In the genomic region with DNA sequence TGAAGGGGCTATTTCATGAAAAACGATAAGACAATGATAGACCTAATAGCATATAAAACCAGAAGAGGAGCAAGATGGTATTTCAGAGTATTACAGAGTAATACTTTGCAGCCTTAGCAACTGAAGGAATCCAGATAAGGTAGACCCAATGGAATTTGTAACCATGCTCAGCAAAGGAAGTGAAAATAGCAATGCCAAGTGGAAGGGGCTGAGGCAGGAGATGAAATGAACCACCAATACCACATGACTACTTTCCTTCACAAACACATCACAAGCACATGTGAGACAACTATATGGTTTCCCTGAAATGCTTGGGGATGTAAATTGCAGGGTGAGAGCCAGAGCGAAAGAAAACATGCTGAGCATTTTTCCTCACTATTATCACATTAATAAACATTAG, we compare ENCODE assay signal across 1 cellular context.
TF ChIP-seq lines count a peak whose summit lies in the region.

No MANE protein-coding gene starts in this region.

TF ChIP-seq in K562, 482 proteins besides CTCF, POLR2A, EP300 and RAD21 (continued from another document):
- TF ChIP-seq, protein P1, sequence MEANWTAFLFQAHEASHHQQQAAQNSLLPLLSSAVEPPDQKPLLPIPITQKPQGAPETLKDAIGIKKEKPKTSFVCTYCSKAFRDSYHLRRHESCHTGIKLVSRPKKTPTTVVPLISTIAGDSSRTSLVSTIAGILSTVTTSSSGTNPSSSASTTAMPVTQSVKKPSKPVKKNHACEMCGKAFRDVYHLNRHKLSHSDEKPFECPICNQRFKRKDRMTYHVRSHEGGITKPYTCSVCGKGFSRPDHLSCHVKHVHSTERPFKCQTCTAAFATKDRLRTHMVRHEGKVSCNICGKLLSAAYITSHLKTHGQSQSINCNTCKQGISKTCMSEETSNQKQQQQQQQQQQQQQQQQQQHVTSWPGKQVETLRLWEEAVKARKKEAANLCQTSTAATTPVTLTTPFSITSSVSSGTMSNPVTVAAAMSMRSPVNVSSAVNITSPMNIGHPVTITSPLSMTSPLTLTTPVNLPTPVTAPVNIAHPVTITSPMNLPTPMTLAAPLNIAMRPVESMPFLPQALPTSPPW (CRISPR knock-in tag; IDR thresholded peaks at IDR 0.05): no peak
- TF ChIP-seq, protein P2, sequence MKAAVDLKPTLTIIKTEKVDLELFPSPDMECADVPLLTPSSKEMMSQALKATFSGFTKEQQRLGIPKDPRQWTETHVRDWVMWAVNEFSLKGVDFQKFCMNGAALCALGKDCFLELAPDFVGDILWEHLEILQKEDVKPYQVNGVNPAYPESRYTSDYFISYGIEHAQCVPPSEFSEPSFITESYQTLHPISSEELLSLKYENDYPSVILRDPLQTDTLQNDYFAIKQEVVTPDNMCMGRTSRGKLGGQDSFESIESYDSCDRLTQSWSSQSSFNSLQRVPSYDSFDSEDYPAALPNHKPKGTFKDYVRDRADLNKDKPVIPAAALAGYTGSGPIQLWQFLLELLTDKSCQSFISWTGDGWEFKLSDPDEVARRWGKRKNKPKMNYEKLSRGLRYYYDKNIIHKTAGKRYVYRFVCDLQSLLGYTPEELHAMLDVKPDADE (conservative IDR thresholded peaks at IDR 0.05; ENCODE audit: control insufficient read depth, low read depth, low read length): no peak
- TF ChIP-seq MTF1 (CRISPR knock-in tag; IDR thresholded peaks at IDR 0.05; ENCODE audit: borderline replicate concordance) (no peak), TAF1 (IDR thresholded peaks at IDR 0.05; ENCODE audit: control insufficient read depth, extremely low read depth, insufficient read depth, low read length, severe bottlenecking) (no peak), FOS (IDR thresholded peaks at IDR 0.05; ENCODE audit: extremely low read depth, insufficient read length) (no peak), ZNF140 (CRISPR knock-in tag; IDR thresholded peaks at IDR 0.05) (no peak), DIDO1 (tag; IDR thresholded peaks at IDR 0.05; ENCODE audit: low read depth) (no peak), ZNF75A (CRISPR knock-in tag; IDR thresholded peaks at IDR 0.05) (no peak)
- TF ChIP-seq, protein P3, sequence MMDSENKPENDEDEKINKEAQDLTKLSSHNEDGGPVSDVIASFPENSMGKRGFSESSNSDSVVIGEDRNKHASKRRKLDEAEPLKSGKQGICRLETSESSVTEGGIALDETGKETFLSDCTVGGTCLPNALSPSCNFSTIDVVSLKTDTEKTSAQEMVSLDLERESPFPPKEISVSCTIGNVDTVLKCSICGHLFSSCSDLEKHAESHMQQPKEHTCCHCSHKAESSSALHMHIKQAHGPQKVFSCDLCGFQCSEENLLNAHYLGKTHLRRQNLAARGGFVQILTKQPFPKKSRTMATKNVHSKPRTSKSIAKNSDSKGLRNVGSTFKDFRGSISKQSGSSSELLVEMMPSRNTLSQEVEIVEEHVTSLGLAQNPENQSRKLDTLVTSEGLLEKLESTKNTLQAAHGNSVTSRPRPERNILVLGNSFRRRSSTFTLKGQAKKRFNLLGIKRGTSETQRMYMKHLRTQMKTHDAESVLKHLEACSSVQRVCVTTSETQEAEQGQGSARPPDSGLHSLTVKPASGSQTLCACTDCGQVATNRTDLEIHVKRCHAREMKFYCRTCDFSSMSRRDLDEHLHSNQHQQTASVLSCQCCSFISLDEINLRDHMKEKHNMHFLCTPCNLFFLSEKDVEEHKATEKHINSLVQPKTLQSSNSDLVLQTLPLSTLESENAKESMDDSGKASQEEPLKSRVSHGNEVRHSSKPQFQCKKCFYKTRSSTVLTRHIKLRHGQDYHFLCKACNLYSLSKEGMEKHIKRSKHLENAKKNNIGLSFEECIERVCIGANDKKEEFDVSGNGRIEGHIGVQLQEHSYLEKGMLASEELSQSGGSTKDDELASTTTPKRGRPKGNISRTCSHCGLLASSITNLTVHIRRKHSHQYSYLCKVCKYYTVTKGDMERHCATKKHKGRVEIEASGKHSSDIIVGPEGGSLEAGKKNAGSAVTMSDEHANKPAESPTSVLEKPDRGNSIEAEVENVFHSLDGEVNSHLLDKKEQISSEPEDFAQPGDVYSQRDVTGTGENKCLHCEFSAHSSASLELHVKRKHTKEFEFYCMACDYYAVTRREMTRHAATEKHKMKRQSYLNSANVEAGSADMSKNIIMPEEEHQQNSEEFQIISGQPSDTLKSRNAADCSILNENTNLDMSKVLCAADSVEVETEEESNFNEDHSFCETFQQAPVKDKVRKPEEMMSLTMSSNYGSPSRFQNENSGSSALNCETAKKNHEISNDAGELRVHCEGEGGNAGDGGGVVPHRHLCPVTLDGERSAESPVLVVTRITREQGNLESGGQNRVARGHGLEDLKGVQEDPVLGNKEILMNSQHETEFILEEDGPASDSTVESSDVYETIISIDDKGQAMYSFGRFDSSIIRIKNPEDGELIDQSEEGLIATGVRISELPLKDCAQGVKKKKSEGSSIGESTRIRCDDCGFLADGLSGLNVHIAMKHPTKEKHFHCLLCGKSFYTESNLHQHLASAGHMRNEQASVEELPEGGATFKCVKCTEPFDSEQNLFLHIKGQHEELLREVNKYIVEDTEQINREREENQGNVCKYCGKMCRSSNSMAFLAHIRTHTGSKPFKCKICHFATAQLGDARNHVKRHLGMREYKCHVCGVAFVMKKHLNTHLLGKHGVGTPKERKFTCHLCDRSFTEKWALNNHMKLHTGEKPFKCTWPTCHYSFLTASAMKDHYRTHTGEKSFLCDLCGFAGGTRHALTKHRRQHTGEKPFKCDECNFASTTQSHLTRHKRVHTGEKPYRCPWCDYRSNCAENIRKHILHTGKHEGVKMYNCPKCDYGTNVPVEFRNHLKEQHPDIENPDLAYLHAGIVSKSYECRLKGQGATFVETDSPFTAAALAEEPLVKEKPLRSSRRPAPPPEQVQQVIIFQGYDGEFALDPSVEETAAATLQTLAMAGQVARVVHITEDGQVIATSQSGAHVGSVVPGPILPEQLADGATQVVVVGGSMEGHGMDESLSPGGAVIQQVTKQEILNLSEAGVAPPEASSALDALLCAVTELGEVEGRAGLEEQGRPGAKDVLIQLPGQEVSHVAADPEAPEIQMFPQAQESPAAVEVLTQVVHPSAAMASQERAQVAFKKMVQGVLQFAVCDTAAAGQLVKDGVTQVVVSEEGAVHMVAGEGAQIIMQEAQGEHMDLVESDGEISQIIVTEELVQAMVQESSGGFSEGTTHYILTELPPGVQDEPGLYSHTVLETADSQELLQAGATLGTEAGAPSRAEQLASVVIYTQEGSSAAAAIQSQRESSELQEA (IDR thresholded peaks at IDR 0.05; ENCODE audit: low read depth): no peak
- TF ChIP-seq, protein P4, sequence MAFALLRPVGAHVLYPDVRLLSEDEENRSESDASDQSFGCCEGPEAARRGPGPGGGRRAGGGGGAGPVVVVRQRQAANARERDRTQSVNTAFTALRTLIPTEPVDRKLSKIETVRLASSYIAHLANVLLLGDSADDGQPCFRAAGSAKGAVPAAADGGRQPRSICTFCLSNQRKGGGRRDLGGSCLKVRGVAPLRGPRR (CRISPR knock-in tag; IDR thresholded peaks at IDR 0.05): no peak
TF ChIP-seq in K562: peak in this region for 0.
